Comparison of ENCODE assay signal across 12 cellular contexts in the genomic region with DNA sequence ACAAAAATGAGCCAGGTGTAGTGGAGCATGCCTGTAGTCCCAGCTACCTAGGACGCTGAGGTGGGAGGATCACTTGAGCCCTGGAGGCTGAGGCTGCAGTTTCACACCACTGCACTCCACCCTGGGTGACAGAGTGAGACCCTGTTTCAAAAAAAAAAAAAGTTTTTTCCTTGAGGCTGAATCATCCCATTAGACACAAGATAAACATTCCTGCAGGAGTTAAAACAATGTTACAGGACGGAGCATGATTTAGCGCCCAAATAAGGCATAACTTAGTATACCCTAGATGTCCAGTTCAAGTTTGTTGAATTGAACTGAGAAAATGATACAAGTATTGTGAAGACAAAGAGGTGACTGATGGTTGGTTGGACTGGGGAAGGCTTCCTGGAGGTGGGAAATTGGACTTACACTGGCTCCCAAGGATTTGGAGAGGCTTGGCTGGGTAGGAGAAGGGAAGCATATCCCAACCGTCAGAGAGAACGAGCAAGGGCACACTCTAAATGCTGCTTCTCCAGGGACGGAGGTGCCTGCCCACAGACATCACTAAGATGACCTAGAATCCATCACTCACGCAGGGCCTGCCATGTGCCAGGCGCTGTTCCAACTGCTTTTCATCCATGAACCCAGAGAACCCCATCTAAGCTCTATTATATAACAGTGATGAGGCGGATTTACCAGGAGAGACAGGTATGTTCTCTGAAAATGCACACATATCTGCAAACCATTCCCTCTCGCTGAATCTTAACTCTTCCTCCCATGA.
DNase-seq lines count a peak whose midpoint lies in the region; ATAC-seq and TF ChIP-seq lines count a peak whose summit lies in the region.
"Had no signal": no experiment of that assay in that cellular context is flagged by ENCODE, and none has a peak within 500 bp of the region (broad histone marks: within the 10 kb centered on the region; RNA-seq: fewer than 3 reads in every experiment).

No MANE protein-coding gene starts in this region.

- H3K36me3 Mint-ChIP-seq in MCF 10A (ENCODE audit: insufficient read depth, unreplicated experiment) = no peaks in the 10 kb centered on the region

- no peak for TF ChIP-seq POLR2A in uterus (IDR thresholded peaks at IDR 0.05)

- BruUV-seq in mammary epithelial cell (replicated peaks; lab: Mats Ljungman, UMichigan) = no TSS peak
- BruUV-seq in MCF 10A (replicated peaks; lab: Mats Ljungman, UMichigan) = no TSS peak

- H3K27me3 ChIP-seq in mammary epithelial cell (ENCODE audit: insufficient read depth, low read length) (no peaks in the 10 kb centered on the region), smooth muscle cell (ENCODE audit: low read depth) (no peaks in the 10 kb centered on the region), uterus (no peaks in the 10 kb centered on the region)
- H3K27me3 ChIP-seq: spleen had no signal

- no peak overlapping the region for H3K4me3 ChIP-seq in mammary epithelial cell (replicated peaks in 1 of 3; ENCODE audit: insufficient read depth in 1 of 3, low read depth in 2 of 3, low read length in 3 of 3)
- H3K4me3 ChIP-seq in astrocyte of the spinal cord (ENCODE audit: low read depth, low read length) = no peak overlapping the region
- no peak overlapping the region for H3K4me3 ChIP-seq in smooth muscle cell
- no peak overlapping the region for H3K4me3 ChIP-seq in uterus
- H3K4me3 ChIP-seq: lower lobe of right lung, spleen had no signal

- H4K20me1 ChIP-seq in mammary epithelial cell (ENCODE audit: insufficient read depth, low read length) (no peaks in the 10 kb centered on the region), smooth muscle cell (ENCODE audit: low read depth) (no peaks in the 10 kb centered on the region)

- no peaks in the 10 kb centered on the region for H3K9me3 ChIP-seq in mammary epithelial cell (replicated peaks; ENCODE audit: insufficient read depth, low read length)
- H3K9me3 ChIP-seq in smooth muscle cell (replicated peaks; ENCODE audit: low read depth) = no peaks in the 10 kb centered on the region
- no peaks in the 10 kb centered on the region for H3K9me3 ChIP-seq in uterus
- H3K9me3 ChIP-seq: lower lobe of right lung, spleen had no signal

- H3K4me1 Mint-ChIP-seq in MCF 10A (ENCODE audit: insufficient read depth, unreplicated experiment) = no peaks in the 10 kb centered on the region

- H3K4me2 ChIP-seq in mammary epithelial cell (ENCODE audit: insufficient read depth, low read depth, low read length) = no peak overlapping the region
- H3K4me2 ChIP-seq in smooth muscle cell = peak overlapping the region; percentile 23

- no peak for ATAC-seq in GM21723 (IDR thresholded peaks at IDR 0.05; ENCODE audit: unreplicated experiment)
- ATAC-seq: lower lobe of right lung had no signal

- POLR2A ChIA-PET in MCF 10A (lab: Yijun Ruan, JAX) = interaction anchor here (0.6 kb wide), 1 partner anchor 15 kb away, joined by 3 read pairs; no protein-coding TSS in a partner anchor

- H3K27ac ChIP-seq in mammary epithelial cell (ENCODE audit: insufficient read depth, low read depth, low read length) (no peak overlapping the region), smooth muscle cell (ENCODE audit: low read depth) (no peak overlapping the region), uterus (no peak overlapping the region)
- H3K27ac ChIP-seq: 22Rv1, lower lobe of right lung, spleen had no signal

- H3K36me3 ChIP-seq in mammary epithelial cell (ENCODE audit: insufficient read depth, low read length) (no peaks in the 10 kb centered on the region), smooth muscle cell (ENCODE audit: low read depth) (peaks cover 5% of the 10 kb centered on the region), uterus (no peaks in the 10 kb centered on the region)

- no peaks in the 10 kb centered on the region for H3K9me3 Mint-ChIP-seq in MCF 10A (ENCODE audit: unreplicated experiment)

- CTCF ChIA-PET in mammary epithelial cell (lab: Charles Lee; ENCODE audit: low non-redundant PET) (no interaction called here), MCF 10A (lab: Yijun Ruan, JAX) (interaction anchor here (0.7 to 0.9 kb wide), 5 partner anchors 24 to 176 kb away, joined by 3 to 5 read pairs (median 4); no protein-coding TSS in a partner anchor)

- WGBS in mammary epithelial cell (ENCODE audit: low coverage, missing lambda C conversion rate) = 93% methylated on average over 9 of the region's 10 CpGs
- 78% methylated on average over 10 of the region's 10 CpGs for WGBS in smooth muscle cell (ENCODE audit: low lambda C conversion rate)

- H3K9ac ChIP-seq in mammary epithelial cell (ENCODE audit: insufficient read depth, low read length) (no peak overlapping the region), smooth muscle cell (ENCODE audit: low read depth) (no peak overlapping the region)

- TF ChIP-seq CTCF in mammary epithelial cell (conservative IDR thresholded peaks at IDR 0.05 in 1 of 2, IDR thresholded peaks at IDR 0.05 in 1 of 2; ENCODE audit: extremely low read depth in 1 of 2, insufficient read depth in 1 of 2, low read depth in 1 of 2, low read length in 2 of 2) = no peak
- no peak for TF ChIP-seq CTCF in MCF 10A (IDR thresholded peaks at IDR 0.05; ENCODE audit: unreplicated experiment)
- no peak for TF ChIP-seq CTCF in astrocyte of the spinal cord (IDR thresholded peaks at IDR 0.05; ENCODE audit: low read depth, low read length)
- no peak for TF ChIP-seq CTCF in smooth muscle cell (IDR thresholded peaks at IDR 0.05; ENCODE audit: borderline replicate concordance, insufficient read depth, poor library complexity, severe bottlenecking)
- no peak for TF ChIP-seq CTCF in uterus (IDR thresholded peaks at IDR 0.05)

- no peaks in the 10 kb centered on the region for H3K27me3 Mint-ChIP-seq in MCF 10A (ENCODE audit: insufficient read depth, unreplicated experiment)

- H3K79me2 ChIP-seq in mammary epithelial cell (ENCODE audit: insufficient read depth, low read length) (no peaks in the 10 kb centered on the region), smooth muscle cell (ENCODE audit: low read depth) (no peaks in the 10 kb centered on the region)

- no peak overlapping the region for H3K4me3 Mint-ChIP-seq in MCF 10A (ENCODE audit: unreplicated experiment)

- in situ Hi-C loops in mammary epithelial cell (cut with MboI; ENCODE audit: low sequenced_read_pairs in 2 of 2) = no loop called here
- in situ Hi-C loops in astrocyte of the spinal cord (cut with HindIII; ENCODE audit: low sequenced_read_pairs) = no loop called here

- dilution Hi-C loops in mammary epithelial cell (cut with HindIII; ENCODE audit: low sequenced_read_pairs) = no loop called here

- H3K27ac Mint-ChIP-seq in MCF 10A (ENCODE audit: low read depth, unreplicated experiment) = no peak overlapping the region

- DNase-seq in mammary epithelial cell = peak; percentile 2
- no peak for DNase-seq in MCF 10A (ENCODE audit: unreplicated experiment)
- peak; percentile 80 for DNase-seq in astrocyte of the spinal cord (ENCODE audit: low read depth, low spot score)
- DNase-seq in glomerular visceral epithelial cell (ENCODE audit: extremely low spot score) = peak; percentile 52
- no peak for DNase-seq in smooth muscle cell (lab: John Stamatoyannopoulos, UW; ENCODE audit: unreplicated experiment)
- DNase-seq in uterus = no peak
- no peak for DNase-seq in NCI-H1417 treated with DMSO at 0.1 percent for 48 hours (lab: John Stamatoyannopoulos, UW)
- DNase-seq: lower lobe of right lung; NK-92 treated with Interleukin-12 subunit alpha and Interleukin-12 subunit beta, amount 100 ng/mL, for 24 hours; spleen had no signal

- H3K4me1 ChIP-seq in mammary epithelial cell (ENCODE audit: insufficient read depth, low read length) (no peaks in the 10 kb centered on the region), smooth muscle cell (ENCODE audit: low read depth) (peaks cover 4% of the 10 kb centered on the region), uterus (no peaks in the 10 kb centered on the region)
- H3K4me1 ChIP-seq: lower lobe of right lung, spleen had no signal

- H2AFZ ChIP-seq in mammary epithelial cell (ENCODE audit: low read depth, low read length) = no peak overlapping the region
- no peak overlapping the region for H2AFZ ChIP-seq in smooth muscle cell (ENCODE audit: low read depth)

- intact Hi-C loops in mammary epithelial cell (cut with micrococcal nuclease) (no loop called here), MCF 10A (cut with micrococcal nuclease) (no loop called here), uterus (cut with DNase I; ENCODE audit: low total_unique reads) (no loop called here)

- peaks cover 15% of the 10 kb centered on the region for H3F3A ChIP-seq in smooth muscle cell (ENCODE audit: low read depth)

Comparison
In these comparisons a context has a peak if more than half of its experiments do, and no peak if none do; other contexts are left out.
1. DNase-seq: peak in mammary epithelial cell (single experiment), astrocyte of the spinal cord (single experiment) and glomerular visceral epithelial cell (single experiment); none in MCF 10A (single experiment), smooth muscle cell (single experiment), uterus (0 of 2) and NCI-H1417 treated with DMSO at 0.1 percent for 48 hours (single experiment).